Comparison of ENCODE assay signal across 11 cellular contexts in genomic region chr18:9109523-9109922, GRCh38. TPM values are rescaled to one million over a fixed set of nuclear protein-coding genes. Genes with fewer than 3 reads are reported as not detected.
A peak's percentile ranks its signal among the peaks of the same experiment; 100 is the strongest.
DNase-seq lines count a peak whose midpoint lies in the region; TF ChIP-seq lines count a peak whose summit lies in the region.
"Had no signal": no experiment of that assay in that cellular context is flagged by ENCODE, and none has a peak within 500 bp of the region (broad histone marks: within the 10 kb centered on the region; RNA-seq: fewer than 3 reads in every experiment).

No MANE protein-coding gene starts in this region.

- H3K27me3 ChIP-seq in DOHH2 (ENCODE audit: control insufficient read depth, low read length) (no peaks in the 10 kb centered on the region), esophagus muscularis mucosa (no peaks in the 10 kb centered on the region), sigmoid colon (no peaks in the 10 kb centered on the region)

- no peaks in the 10 kb centered on the region for H3K9me3 ChIP-seq in DOHH2 (ENCODE audit: control insufficient read depth, insufficient read depth, low read length)
- H3K9me3 ChIP-seq in SK-N-MC (ENCODE audit: low read depth, low read length), result no peaks in the 10 kb centered on the region
- H3K9me3 ChIP-seq in esophagus muscularis mucosa, result no peaks in the 10 kb centered on the region
- no peaks in the 10 kb centered on the region for H3K9me3 ChIP-seq in sigmoid colon

- TF ChIP-seq POLR2A in esophagus muscularis mucosa (IDR thresholded peaks at IDR 0.05; ENCODE audit: low read depth), result no peak
- TF ChIP-seq POLR2A in sigmoid colon (IDR thresholded peaks at IDR 0.05), result no peak

- H3K4me2 ChIP-seq in DOHH2 (ENCODE audit: low read length), result 0 out of 2 replicates have a peak overlapping the region, but pooled peaks have one; percentile 1

- 25% methylated on average over 4 of the region's 4 CpGs for WGBS in esophagus muscularis mucosa
- 69 to 77% methylated on average over 4 of the region's 4 CpGs for WGBS in sigmoid colon, 2 donors

- H3K4me1 ChIP-seq in DOHH2 (ENCODE audit: control insufficient read depth, low read length) (peaks cover 76% of the 10 kb centered on the region), esophagus muscularis mucosa (peaks cover 86 to 99% (median 99%) of the 10 kb centered on the region in 4 donors), sigmoid colon (peaks cover 0 to 100% (median 95%) of the 10 kb centered on the region in 4 donors)

- CTCF ChIA-PET in GM10248 (lab: Yijun Ruan, JAX), result interaction anchor here (1.3 to 1.8 kb wide), 5 partner anchors 12 to 39 kb away, joined by 3 to 5 read pairs (median 4); no protein-coding TSS in a partner anchor

- no peaks in the 10 kb centered on the region for H3K9me2 ChIP-seq in DOHH2 (replicated peaks; ENCODE audit: control insufficient read depth, low read length)

- peaks cover 81% of the 10 kb centered on the region for H3K36me3 ChIP-seq in DOHH2 (ENCODE audit: control insufficient read depth, low read length)
- H3K36me3 ChIP-seq in SK-N-MC (ENCODE audit: insufficient read depth, low read length), result peaks cover 32% of the 10 kb centered on the region
- H3K36me3 ChIP-seq in esophagus muscularis mucosa, result no peaks in the 10 kb centered on the region
- no peaks in the 10 kb centered on the region for H3K36me3 ChIP-seq in sigmoid colon

- H3K9ac ChIP-seq in SK-N-MC (ENCODE audit: insufficient read length), result no peak overlapping the region

- H3K79me2 ChIP-seq in DOHH2 (ENCODE audit: control insufficient read depth, low read length), result peaks cover 100% of the 10 kb centered on the region

- peaks cover 45% of the 10 kb centered on the region for H4K20me1 ChIP-seq in DOHH2 (ENCODE audit: control insufficient read depth, insufficient read depth, low read depth, low read length)

- no peak for TF ChIP-seq EP300 in esophagus muscularis mucosa (IDR thresholded peaks at IDR 0.05)
- TF ChIP-seq EP300 in sigmoid colon (IDR thresholded peaks at IDR 0.05), result no peak

- no peaks in the 10 kb centered on the region for H3F3A ChIP-seq in DOHH2 (ENCODE audit: control insufficient read depth, insufficient read depth)

- intact Hi-C loops in esophagus muscularis mucosa (cut with DNase I) (no loop called here), sigmoid colon (cut with DNase I) (no loop called here)

- H3K27ac ChIP-seq in DOHH2 (ENCODE audit: low read depth, low read length), result no peak overlapping the region
- 0 out of 2 replicates have a peak overlapping the region, but pooled peaks have one; percentile 13 for H3K27ac ChIP-seq in SK-N-MC
- H3K27ac ChIP-seq in esophagus muscularis mucosa (replicated peaks in 1 of 4), result peak overlapping the region; percentile 88 to 94 (median 90)
- peak overlapping the region; percentile 60 to 96 (median 82) for H3K27ac ChIP-seq in sigmoid colon

- DNase-seq in SK-N-MC (ENCODE audit: low read depth, low spot score) (no peak), esophagus muscularis mucosa (ENCODE audit: extremely low spot score) (no peak), sigmoid colon (no peak), GM10248 (ENCODE audit: extremely low spot score) (no peak), OCI-M2 (lab: John Stamatoyannopoulos, UW; ENCODE audit: unreplicated experiment) (no peak), anterior cingulate cortex (lab: John Stamatoyannopoulos, UW) (no peak), NCI-H774 (lab: John Stamatoyannopoulos, UW) (no peak)
- DNase-seq: aorta, DND-41, NCI-H1694 had no signal

- no peak overlapping the region for H3K4me3 ChIP-seq in DOHH2 (ENCODE audit: low read length)
- H3K4me3 ChIP-seq in SK-N-MC, result no peak overlapping the region
- H3K4me3 ChIP-seq in esophagus muscularis mucosa, result no peak overlapping the region
- no peak overlapping the region for H3K4me3 ChIP-seq in sigmoid colon

- POLR2A ChIA-PET in GM10248 (lab: Yijun Ruan, JAX), result interaction anchor here (0.6 kb wide), 2 partner anchors 216 to 552 kb away, joined by 3 to 4 read pairs; no protein-coding TSS in a partner anchor

- TF ChIP-seq CTCF in DOHH2 (IDR thresholded peaks at IDR 0.05; ENCODE audit: low read depth, low read length, poor library complexity, severe bottlenecking) (no peak), esophagus muscularis mucosa (IDR thresholded peaks at IDR 0.05) (no peak), sigmoid colon (IDR thresholded peaks at IDR 0.05) (no peak), GM10248 (IDR thresholded peaks at IDR 0.05; ENCODE audit: control extremely low read depth, extremely low read depth, low read depth, missing control alignments) (no peak)

RNA-seq across cellular contexts. Expression of gene NDUFV2, which starts 7.0 kb away (rescaled TPM):
- 100 to 1,000 TPM; 120 to 229 (median 175) TPM for total RNA-seq in esophagus muscularis mucosa
- 100 to 1,000 TPM in 3 of 4 donors, 10 to 100 TPM in 1; 81.3 to 131 (median 115) TPM for total RNA-seq in sigmoid colon
- 100 to 1,000 TPM; 207 to 339 (median 246) TPM for polyA plus RNA-seq in sigmoid colon

RNA-seq across cellular contexts. Expression of gene ANKRD12, which starts 27.1 kb away (rescaled TPM):
- total RNA-seq in esophagus muscularis mucosa (100 to 1,000 TPM in 1 of 4 donors, 10 to 100 TPM in 3; 65.2 to 108 (median 92.9) TPM), sigmoid colon (100 to 1,000 TPM in 2 of 4 donors, 10 to 100 TPM in 2; 88.5 to 132 (median 102) TPM)
- polyA plus RNA-seq in sigmoid colon, result 10 to 100 TPM in 1 of 3 donors, 1 to 10 TPM in 2; 5.1 to 11.4 (median 7.2) TPM
